Comparison of ENCODE assay signal across 16 cellular contexts in genomic region chr2:195410272-195410671, GRCh38.
A peak's percentile ranks its signal among the peaks of the same experiment; 100 is the strongest.
DNase-seq lines count a peak whose midpoint lies in the region; ATAC-seq and TF ChIP-seq lines count a peak whose summit lies in the region.
"Had no signal": no experiment of that assay in that cellular context is flagged by ENCODE, and none has a peak within 500 bp of the region (broad histone marks: within the 10 kb centered on the region; RNA-seq: fewer than 3 reads in every experiment).

No MANE protein-coding gene starts in this region.

- H2AFZ ChIP-seq in OCI-LY3 (ENCODE audit: low read depth, low read length): peak overlapping the region; percentile 58

- H3K27ac Mint-ChIP-seq in immature natural killer cell: no peak overlapping the region

- H3K36me3 Mint-ChIP-seq in immature natural killer cell: no peaks in the 10 kb centered on the region

- no peak for TF ChIP-seq CTCF in OCI-LY3 (IDR thresholded peaks at IDR 0.05; ENCODE audit: low read depth, low read length)
- TF ChIP-seq CTCF in Peyer's patch (IDR thresholded peaks at IDR 0.05): no peak

- no peak overlapping the region for H3K4me3 Mint-ChIP-seq in immature natural killer cell

- DNase-seq in immature natural killer cell: no peak
- no peak for DNase-seq in Peyer's patch
- DNase-seq in NCI-H82 (lab: John Stamatoyannopoulos, UW): no peak
- no peak for DNase-seq in activated CD8-positive, alpha-beta memory T cell treated with anti-CD3 and anti-CD28 coated beads for 24 hours
- DNase-seq: activated CD4-positive, CD25-positive, alpha-beta regulatory T cell; NCI-H345; SHP77; stimulated activated CD4-positive, alpha-beta T cell treated with anti-CD3 and anti-CD28 coated beads, Interleukin-4, amount 100 ng/mL, for 24 hours; substantia nigra had no signal

- H3K9me3 Mint-ChIP-seq in immature natural killer cell: no peaks in the 10 kb centered on the region

- H3K9me3 ChIP-seq in OCI-LY3 (ENCODE audit: insufficient read depth, low read length): no peaks in the 10 kb centered on the region
- no peaks in the 10 kb centered on the region for H3K9me3 ChIP-seq in Peyer's patch
- H3K9me3 ChIP-seq: prostate gland had no signal

- no peak for TF ChIP-seq POLR2A in Peyer's patch (IDR thresholded peaks at IDR 0.05)

- H3K4me1 ChIP-seq in OCI-LY3 (ENCODE audit: low read length): peaks cover 37% of the 10 kb centered on the region
- H3K4me1 ChIP-seq in Peyer's patch: no peaks in the 10 kb centered on the region
- H3K4me1 ChIP-seq: prostate gland had no signal

- peaks cover 0 to 1% (median 0%) of the 10 kb centered on the region in 3 donors for H3K27me3 Mint-ChIP-seq in immature natural killer cell (ENCODE audit: low read depth in 3 of 3)

- no peaks in the 10 kb centered on the region for H3K36me3 ChIP-seq in OCI-LY3 (replicated peaks; ENCODE audit: low read depth, low read length)
- H3K36me3 ChIP-seq in Peyer's patch: no peaks in the 10 kb centered on the region
- H3K36me3 ChIP-seq: prostate gland had no signal

- H3K4me3 ChIP-seq in OCI-LY3 (ENCODE audit: low read length) (peak overlapping the region; percentile 21), Peyer's patch (no peak overlapping the region)
- H3K4me3 ChIP-seq: prostate gland had no signal

- H3K4me2 ChIP-seq in OCI-LY3 (ENCODE audit: low read length): peak overlapping the region; percentile 59
- H3K4me2 ChIP-seq: KMS-11 had no signal

- no peaks in the 10 kb centered on the region for H3K79me2 ChIP-seq in OCI-LY3 (ENCODE audit: low read length)

- H3K27me3 ChIP-seq in OCI-LY3 (ENCODE audit: low read depth, low read length): no peaks in the 10 kb centered on the region
- H3K27me3 ChIP-seq in Peyer's patch: no peaks in the 10 kb centered on the region

- H3K27ac ChIP-seq in OCI-LY3 (ENCODE audit: low read length) (peak overlapping the region; percentile 65), Peyer's patch (no peak overlapping the region)
- H3K27ac ChIP-seq: C4-2B, KMS-11, prostate gland had no signal

- H3K4me1 Mint-ChIP-seq in immature natural killer cell: no peaks in the 10 kb centered on the region

- ATAC-seq in GM18517 (IDR thresholded peaks at IDR 0.05; ENCODE audit: unreplicated experiment) (peak; percentile 59), GM21390 (IDR thresholded peaks at IDR 0.05; ENCODE audit: unreplicated experiment) (peak; percentile 65), HG02973 (IDR thresholded peaks at IDR 0.05; ENCODE audit: unreplicated experiment) (peak; percentile 81)

- no peaks in the 10 kb centered on the region for H4K20me1 ChIP-seq in OCI-LY3 (ENCODE audit: insufficient read depth, low read length)

- peak overlapping the region; percentile 7; the same call in 1 of the 2 replicates for H3K9ac ChIP-seq in OCI-LY3 (ENCODE audit: low read length)
- H3K9ac ChIP-seq: KMS-11 had no signal
